1 cellular context compared by ENCODE assay signal in genomic region chr1:175192630-175193338, GRCh38.
A peak's percentile ranks its signal among the peaks of the same experiment; 100 is the strongest.
TF ChIP-seq lines count a peak whose summit lies in the region.

Gene KIAA0040, minus strand, starts transcription at chr1:175192776. Its CDS starts 31,763 bp downstream, at chr1:175161013.

TF ChIP-seq in K562, 482 proteins besides CTCF, POLR2A, EP300 and RAD21 (continued from another document and continues in another):
- no peak for TF ChIP-seq CEBPZ (IDR thresholded peaks at IDR 0.05; ENCODE audit: borderline replicate concordance, low read depth, low read length)
- no peak for TF ChIP-seq EWSR1 (IDR thresholded peaks at IDR 0.05; ENCODE audit: borderline replicate concordance, low read depth, partially characterized antibody)
- TF ChIP-seq OTX1 (CRISPR knock-in tag; IDR thresholded peaks at IDR 0.05) = no peak
- no peak for TF ChIP-seq FOXA1 (IDR thresholded peaks at IDR 0.05; ENCODE audit: borderline replicate concordance)
- TF ChIP-seq ZFPM2 (CRISPR knock-in tag; IDR thresholded peaks at IDR 0.05) = no peak
- peak; percentile 63; the same call in 1 of the 2 replicates for TF ChIP-seq SMAD4 (CRISPR knock-in tag; conservative IDR thresholded peaks at IDR 0.05)
- TF ChIP-seq NELFE (IDR thresholded peaks at IDR 0.05; ENCODE audit: insufficient read depth, insufficient read length) = no peak
- TF ChIP-seq POLR2G (IDR thresholded peaks at IDR 0.05; ENCODE audit: low read depth, low read length) = peak; percentile 71
- TF ChIP-seq ZNF780A (CRISPR knock-in tag; IDR thresholded peaks at IDR 0.05) = no peak
- TF ChIP-seq, protein P1, sequence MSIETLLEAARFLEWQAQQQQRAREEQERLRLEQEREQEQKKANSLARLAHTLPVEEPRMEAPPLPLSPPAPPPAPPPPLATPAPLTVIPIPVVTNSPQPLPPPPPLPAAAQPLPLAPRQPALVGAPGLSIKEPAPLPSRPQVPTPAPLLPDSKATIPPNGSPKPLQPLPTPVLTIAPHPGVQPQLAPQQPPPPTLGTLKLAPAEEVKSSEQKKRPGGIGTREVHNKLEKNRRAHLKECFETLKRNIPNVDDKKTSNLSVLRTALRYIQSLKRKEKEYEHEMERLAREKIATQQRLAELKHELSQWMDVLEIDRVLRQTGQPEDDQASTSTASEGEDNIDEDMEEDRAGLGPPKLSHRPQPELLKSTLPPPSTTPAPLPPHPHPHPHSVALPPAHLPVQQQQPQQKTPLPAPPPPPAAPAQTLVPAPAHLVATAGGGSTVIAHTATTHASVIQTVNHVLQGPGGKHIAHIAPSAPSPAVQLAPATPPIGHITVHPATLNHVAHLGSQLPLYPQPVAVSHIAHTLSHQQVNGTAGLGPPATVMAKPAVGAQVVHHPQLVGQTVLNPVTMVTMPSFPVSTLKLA (conservative IDR thresholded peaks at IDR 0.05) = peak; percentile 44 to 66; a peak in 2 of 4 replicates
- TF ChIP-seq NR4A1 (CRISPR knock-in tag; IDR thresholded peaks at IDR 0.05) = no peak
- TF ChIP-seq NR4A1 (tag; IDR thresholded peaks at IDR 0.05) = no peak
- TF ChIP-seq YY1 (IDR thresholded peaks at IDR 0.05; ENCODE audit: borderline replicate concordance in 1 of 3, control insufficient read depth in 1 of 3, extremely low read depth in 1 of 3, insufficient read depth in 3 of 3, insufficient read length in 1 of 3, insufficient replicate concordance in 2 of 3, low read depth in 1 of 3, low read length in 2 of 3) = peak in 2 of 3 experiments; percentile 17 to 67
- TF ChIP-seq RNF2 (IDR thresholded peaks at IDR 0.05) = no peak
- no peak for TF ChIP-seq BCOR (IDR thresholded peaks at IDR 0.05)
- TF ChIP-seq HDAC3 (IDR thresholded peaks at IDR 0.05; ENCODE audit: borderline replicate concordance, partially characterized antibody) = no peak
- TF ChIP-seq ZNF76 (CRISPR knock-in tag; IDR thresholded peaks at IDR 0.05; ENCODE audit: borderline replicate concordance) = no peak
- peak; percentile 66 for TF ChIP-seq ELF1 (tag; IDR thresholded peaks at IDR 0.05)
- peak in 1 of 2 experiments; percentile 68; a peak in 1 of 4 replicates for TF ChIP-seq SIN3A (IDR thresholded peaks at IDR 0.05; ENCODE audit: borderline replicate concordance in 2 of 2, control insufficient read depth in 1 of 2, low read depth in 2 of 2, low read length in 2 of 2)
- no peak for TF ChIP-seq THRAP3 (IDR thresholded peaks at IDR 0.05; ENCODE audit: borderline replicate concordance)
- TF ChIP-seq, protein P2, sequence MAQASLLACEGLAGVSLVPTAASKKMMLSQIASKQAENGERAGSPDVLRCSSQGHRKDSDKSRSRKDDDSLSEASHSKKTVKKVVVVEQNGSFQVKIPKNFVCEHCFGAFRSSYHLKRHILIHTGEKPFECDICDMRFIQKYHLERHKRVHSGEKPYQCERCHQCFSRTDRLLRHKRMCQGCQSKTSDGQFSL (CRISPR knock-in tag; IDR thresholded peaks at IDR 0.05) = 0 out of 2 replicates have a peak, but pooled peaks have one; percentile 22
- TF ChIP-seq, protein P2 (tag; IDR thresholded peaks at IDR 0.05) = no peak
- no peak for TF ChIP-seq KDM4B (IDR thresholded peaks at IDR 0.05; ENCODE audit: borderline replicate concordance in 2 of 2, low read depth in 1 of 2)
- no peak for TF ChIP-seq HOMEZ (CRISPR knock-in tag; IDR thresholded peaks at IDR 0.05)
- TF ChIP-seq STAG1 (CRISPR knock-in tag; IDR thresholded peaks at IDR 0.05; ENCODE audit: borderline replicate concordance) = no peak
- TF ChIP-seq HDAC6 (IDR thresholded peaks at IDR 0.05; ENCODE audit: low read depth, low read length) = no peak
- no peak for TF ChIP-seq ZNF696 (CRISPR knock-in tag; conservative IDR thresholded peaks at IDR 0.05)
- TF ChIP-seq PHB (CRISPR knock-in tag; IDR thresholded peaks at IDR 0.05) = no peak
- TF ChIP-seq ZNF224 (CRISPR knock-in tag; IDR thresholded peaks at IDR 0.05) = no peak
- TF ChIP-seq CREM (IDR thresholded peaks at IDR 0.05; ENCODE audit: low read depth) = peak; percentile 42
- no peak for TF ChIP-seq RBM39 (optimal IDR thresholded peaks at IDR 0.05; ENCODE audit: low read depth, low read length)
- no peak for TF ChIP-seq ZNF274 (IDR thresholded peaks at IDR 0.05; ENCODE audit: borderline replicate concordance, low read depth, low read length)
- TF ChIP-seq ILK (tag; IDR thresholded peaks at IDR 0.05; ENCODE audit: borderline replicate concordance, low read depth) = no peak
- no peak for TF ChIP-seq YBX1 (IDR thresholded peaks at IDR 0.05)
- TF ChIP-seq, protein P3, sequence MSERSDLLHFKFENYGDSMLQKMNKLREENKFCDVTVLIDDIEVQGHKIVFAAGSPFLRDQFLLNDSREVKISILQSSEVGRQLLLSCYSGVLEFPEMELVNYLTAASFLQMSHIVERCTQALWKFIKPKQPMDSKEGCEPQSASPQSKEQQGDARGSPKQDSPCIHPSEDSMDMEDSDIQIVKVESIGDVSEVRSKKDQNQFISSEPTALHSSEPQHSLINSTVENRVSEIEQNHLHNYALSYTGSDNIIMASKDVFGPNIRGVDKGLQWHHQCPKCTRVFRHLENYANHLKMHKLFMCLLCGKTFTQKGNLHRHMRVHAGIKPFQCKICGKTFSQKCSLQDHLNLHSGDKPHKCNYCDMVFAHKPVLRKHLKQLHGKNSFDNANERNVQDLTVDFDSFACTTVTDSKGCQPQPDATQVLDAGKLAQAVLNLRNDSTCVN (CRISPR knock-in tag; IDR thresholded peaks at IDR 0.05) = no peak
- TF ChIP-seq, protein P4, sequence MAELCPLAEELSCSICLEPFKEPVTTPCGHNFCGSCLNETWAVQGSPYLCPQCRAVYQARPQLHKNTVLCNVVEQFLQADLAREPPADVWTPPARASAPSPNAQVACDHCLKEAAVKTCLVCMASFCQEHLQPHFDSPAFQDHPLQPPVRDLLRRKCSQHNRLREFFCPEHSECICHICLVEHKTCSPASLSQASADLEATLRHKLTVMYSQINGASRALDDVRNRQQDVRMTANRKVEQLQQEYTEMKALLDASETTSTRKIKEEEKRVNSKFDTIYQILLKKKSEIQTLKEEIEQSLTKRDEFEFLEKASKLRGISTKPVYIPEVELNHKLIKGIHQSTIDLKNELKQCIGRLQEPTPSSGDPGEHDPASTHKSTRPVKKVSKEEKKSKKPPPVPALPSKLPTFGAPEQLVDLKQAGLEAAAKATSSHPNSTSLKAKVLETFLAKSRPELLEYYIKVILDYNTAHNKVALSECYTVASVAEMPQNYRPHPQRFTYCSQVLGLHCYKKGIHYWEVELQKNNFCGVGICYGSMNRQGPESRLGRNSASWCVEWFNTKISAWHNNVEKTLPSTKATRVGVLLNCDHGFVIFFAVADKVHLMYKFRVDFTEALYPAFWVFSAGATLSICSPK (IDR thresholded peaks at IDR 0.05; ENCODE audit: borderline replicate concordance) = no peak
- TF ChIP-seq ZNF408 (CRISPR knock-in tag; IDR thresholded peaks at IDR 0.05; ENCODE audit: low read depth) = no peak
- no peak for TF ChIP-seq BRF2 (IDR thresholded peaks at IDR 0.05; ENCODE audit: borderline replicate concordance, insufficient read depth, insufficient read length)
- TF ChIP-seq ETV1 (tag; conservative IDR thresholded peaks at IDR 0.05; ENCODE audit: low read depth) = no peak
- peak; percentile 50; the same call in 1 of the 2 replicates for TF ChIP-seq EP400 (IDR thresholded peaks at IDR 0.05)
- no peak for TF ChIP-seq FOSL1 (tag; conservative IDR thresholded peaks at IDR 0.05)
- TF ChIP-seq NR1H2 (CRISPR knock-in tag; IDR thresholded peaks at IDR 0.05) = no peak
- TF ChIP-seq CXXC5 (CRISPR knock-in tag; IDR thresholded peaks at IDR 0.05) = peak; percentile 67
- TF ChIP-seq, protein P5, sequence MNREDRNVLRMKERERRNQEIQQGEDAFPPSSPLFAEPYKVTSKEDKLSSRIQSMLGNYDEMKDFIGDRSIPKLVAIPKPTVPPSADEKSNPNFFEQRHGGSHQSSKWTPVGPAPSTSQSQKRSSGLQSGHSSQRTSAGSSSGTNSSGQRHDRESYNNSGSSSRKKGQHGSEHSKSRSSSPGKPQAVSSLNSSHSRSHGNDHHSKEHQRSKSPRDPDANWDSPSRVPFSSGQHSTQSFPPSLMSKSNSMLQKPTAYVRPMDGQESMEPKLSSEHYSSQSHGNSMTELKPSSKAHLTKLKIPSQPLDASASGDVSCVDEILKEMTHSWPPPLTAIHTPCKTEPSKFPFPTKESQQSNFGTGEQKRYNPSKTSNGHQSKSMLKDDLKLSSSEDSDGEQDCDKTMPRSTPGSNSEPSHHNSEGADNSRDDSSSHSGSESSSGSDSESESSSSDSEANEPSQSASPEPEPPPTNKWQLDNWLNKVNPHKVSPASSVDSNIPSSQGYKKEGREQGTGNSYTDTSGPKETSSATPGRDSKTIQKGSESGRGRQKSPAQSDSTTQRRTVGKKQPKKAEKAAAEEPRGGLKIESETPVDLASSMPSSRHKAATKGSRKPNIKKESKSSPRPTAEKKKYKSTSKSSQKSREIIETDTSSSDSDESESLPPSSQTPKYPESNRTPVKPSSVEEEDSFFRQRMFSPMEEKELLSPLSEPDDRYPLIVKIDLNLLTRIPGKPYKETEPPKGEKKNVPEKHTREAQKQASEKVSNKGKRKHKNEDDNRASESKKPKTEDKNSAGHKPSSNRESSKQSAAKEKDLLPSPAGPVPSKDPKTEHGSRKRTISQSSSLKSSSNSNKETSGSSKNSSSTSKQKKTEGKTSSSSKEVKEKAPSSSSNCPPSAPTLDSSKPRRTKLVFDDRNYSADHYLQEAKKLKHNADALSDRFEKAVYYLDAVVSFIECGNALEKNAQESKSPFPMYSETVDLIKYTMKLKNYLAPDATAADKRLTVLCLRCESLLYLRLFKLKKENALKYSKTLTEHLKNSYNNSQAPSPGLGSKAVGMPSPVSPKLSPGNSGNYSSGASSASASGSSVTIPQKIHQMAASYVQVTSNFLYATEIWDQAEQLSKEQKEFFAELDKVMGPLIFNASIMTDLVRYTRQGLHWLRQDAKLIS (CRISPR knock-in tag; IDR thresholded peaks at IDR 0.05) = peak; percentile 25; the same call in 1 of the 2 replicates
- 0 out of 4 replicates have a peak, but pooled peaks of 1 of the 2 experiments have one; percentile 54 for TF ChIP-seq UBTF (IDR thresholded peaks at IDR 0.05; ENCODE audit: borderline replicate concordance in 1 of 2, low read depth in 2 of 2, low read length in 2 of 2)
- TF ChIP-seq HNRNPLL (IDR thresholded peaks at IDR 0.05; ENCODE audit: low read depth, low read length, poor library complexity, severe bottlenecking) = no peak
- TF ChIP-seq CREB1 (IDR thresholded peaks at IDR 0.05) = no peak
- TF ChIP-seq CREB1 (CRISPR knock-in tag; IDR thresholded peaks at IDR 0.05) = peak; percentile 20; the same call in 1 of the 2 replicates
- TF ChIP-seq CTBP1 (IDR thresholded peaks at IDR 0.05; ENCODE audit: borderline replicate concordance) = peak; percentile 52; the same call in 1 of the 2 replicates
